In the genomic region with DNA sequence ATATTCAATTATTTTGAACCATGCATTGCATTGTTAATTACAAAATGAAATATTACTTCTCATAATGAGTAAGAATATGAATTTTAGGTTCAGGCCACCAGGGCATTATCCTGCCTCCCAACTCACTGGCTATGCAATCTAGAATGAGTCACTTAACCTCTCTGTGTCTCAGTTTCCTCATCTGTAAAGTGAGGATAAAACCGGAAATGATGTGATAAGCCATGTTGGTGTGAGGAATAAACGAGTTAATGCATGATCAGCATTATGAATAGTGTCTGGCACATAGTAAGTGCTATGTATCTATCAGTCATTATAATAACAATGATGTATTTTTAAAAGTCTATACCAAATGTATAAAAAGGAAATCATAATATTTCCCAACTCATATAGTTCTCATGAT, we compare ENCODE assay signal across 29 cellular contexts.
"Had no signal": no experiment of that assay in that cellular context is flagged by ENCODE, and none has a peak within 500 bp of the region (broad histone marks: within the 10 kb centered on the region; RNA-seq: fewer than 3 reads in every experiment).

No MANE protein-coding gene starts in this region.

- H3K4me1 ChIP-seq: breast epithelium, gastrocnemius medialis had no signal

- H3K4me3 Mint-ChIP-seq: activated CD4-positive, alpha-beta memory T cell treated with anti-CD3 and anti-CD28 coated beads for 36 hours; activated CD4-positive, alpha-beta T cell treated with anti-CD3 and anti-CD28 coated beads for 36 hours; activated CD4-positive, alpha-beta T cell treated with anti-CD3 and anti-CD28 coated beads, Interleukin-2, amount 10 ng/mL, durations not matched to agents 24 days and 14 days; activated CD8-positive, alpha-beta memory T cell treated with anti-CD3 and anti-CD28 coated beads, Interleukin-2, amount 10 ng/mL, durations not matched to agents 7 days and 5 days; activated CD8-positive, alpha-beta T cell treated with anti-CD3 and anti-CD28 coated beads, Interleukin-2, amount 10 ng/mL, durations not matched to agents 7 days and 5 days; activated naive CD4-positive, alpha-beta T cell treated with anti-CD3 and anti-CD28 coated beads, Interleukin-2, amount 10 ng/mL, durations not matched to agents 7 days and 5 days; activated naive CD8-positive, alpha-beta T cell treated with anti-CD3 and anti-CD28 coated beads, Interleukin-2, amount 10 ng/mL, durations not matched to agents 7 days and 5 days; activated T-cell treated with anti-CD3 and anti-CD28 coated beads, Interleukin-2, amount 50 U/mL, for 24 hours; activated T-cell treated with anti-CD3 and anti-CD28 coated beads, Interleukin-2, amount 50 U/mL, for 72 hours; brain had no signal

- H3K27me3 Mint-ChIP-seq: activated CD4-positive, alpha-beta memory T cell treated with anti-CD3 and anti-CD28 coated beads for 36 hours; activated CD4-positive, alpha-beta T cell treated with anti-CD3 and anti-CD28 coated beads for 36 hours; activated CD4-positive, alpha-beta T cell treated with anti-CD3 and anti-CD28 coated beads, Interleukin-2, amount 10 ng/mL, durations not matched to agents 24 days and 14 days; activated CD8-positive, alpha-beta memory T cell treated with anti-CD3 and anti-CD28 coated beads, Interleukin-2, amount 10 ng/mL, durations not matched to agents 7 days and 5 days; activated naive CD4-positive, alpha-beta T cell treated with anti-CD3 and anti-CD28 coated beads, Interleukin-2, amount 10 ng/mL, durations not matched to agents 7 days and 5 days; activated naive CD8-positive, alpha-beta T cell treated with anti-CD3 and anti-CD28 coated beads, Interleukin-2, amount 10 ng/mL, durations not matched to agents 7 days and 5 days; activated T-cell treated with anti-CD3 and anti-CD28 coated beads, Interleukin-2, amount 50 U/mL, for 24 hours; brain had no signal

- DNase-seq: activated CD4-positive, alpha-beta memory T cell treated with anti-CD3 and anti-CD28 coated beads for 36 hours; activated CD4-positive, alpha-beta T cell treated with anti-CD3 and anti-CD28 coated beads for 36 hours; activated CD4-positive, alpha-beta T cell treated with anti-CD3 and anti-CD28 coated beads, Interleukin-2, amount 10 ng/mL, durations not matched to agents 24 days and 14 days; activated CD4-positive, CD25-positive, alpha-beta regulatory T cell; activated CD4-positive, CD25-positive, alpha-beta regulatory T cell treated with anti-CD3 and anti-CD28 coated beads, Interleukin-2, amount 50 U/mL, for 72 hours; activated CD8-positive, alpha-beta memory T cell treated with anti-CD3 and anti-CD28 coated beads, Interleukin-2, amount 10 ng/mL, durations not matched to agents 7 days and 5 days; activated CD8-positive, alpha-beta memory T cell treated with anti-CD3 and anti-CD28 coated beads, Interleukin-2, amount 50 U/mL, for 4 hours; activated CD8-positive, alpha-beta T cell treated with anti-CD3 and anti-CD28 coated beads, Interleukin-2, amount 10 ng/mL, durations not matched to agents 7 days and 5 days; activated gamma-delta T cell; activated naive CD4-positive, alpha-beta T cell; activated naive CD4-positive, alpha-beta T cell treated with anti-CD3 and anti-CD28 coated beads, Interleukin-2, amount 10 ng/mL, durations not matched to agents 7 days and 5 days; activated naive CD8-positive, alpha-beta T cell treated with anti-CD3 and anti-CD28 coated beads, Interleukin-2, amount 10 ng/mL, durations not matched to agents 7 days and 5 days; activated T-cell treated with anti-CD3 and anti-CD28 coated beads for 4 hours; activated T-cell treated with anti-CD3 and anti-CD28 coated beads, Interleukin-2, amount 50 U/mL, for 24 hours; activated T-cell treated with anti-CD3 and anti-CD28 coated beads, Interleukin-2, amount 50 U/mL, for 72 hours; cortex of kidney; effector CD8-positive, alpha-beta T cell; erythroblast; foreskin keratinocyte; gastrocnemius medialis; glutamatergic neuron; heart left ventricle; T-helper 2 cell had no signal

- FAIRE-seq: endometrium had no signal

- ATAC-seq: activated CD4-positive, alpha-beta T cell treated with anti-CD3 and anti-CD28 coated beads for 36 hours; activated CD8-positive, alpha-beta memory T cell treated with anti-CD3 and anti-CD28 coated beads, Interleukin-2, amount 10 ng/mL, durations not matched to agents 7 days and 5 days; activated CD8-positive, alpha-beta T cell treated with anti-CD3 and anti-CD28 coated beads, Interleukin-2, amount 10 ng/mL, durations not matched to agents 7 days and 5 days; activated naive CD4-positive, alpha-beta T cell treated with anti-CD3 and anti-CD28 coated beads, Interleukin-2, amount 50 U/mL, for 72 hours; activated T-cell treated with anti-CD3 and anti-CD28 coated beads, Interleukin-2, amount 50 U/mL, for 72 hours; foreskin keratinocyte; gastrocnemius medialis; heart left ventricle had no signal

- H3K27me3 ChIP-seq: ascending aorta, breast epithelium, esophagus muscularis mucosa, foreskin keratinocyte, gastrocnemius medialis, heart left ventricle had no signal

- H3K36me3 ChIP-seq: ascending aorta, breast epithelium, esophagus muscularis mucosa, gastrocnemius medialis, heart left ventricle had no signal

- H3K4me3 ChIP-seq: ascending aorta, breast epithelium, esophagus muscularis mucosa, gastrocnemius medialis, heart left ventricle had no signal

- H3K36me3 Mint-ChIP-seq: activated CD4-positive, alpha-beta memory T cell treated with anti-CD3 and anti-CD28 coated beads for 36 hours; activated CD8-positive, alpha-beta memory T cell treated with anti-CD3 and anti-CD28 coated beads, Interleukin-2, amount 10 ng/mL, durations not matched to agents 7 days and 5 days; activated naive CD4-positive, alpha-beta T cell treated with anti-CD3 and anti-CD28 coated beads, Interleukin-2, amount 10 ng/mL, durations not matched to agents 7 days and 5 days; activated naive CD4-positive, alpha-beta T cell treated with anti-CD3 and anti-CD28 coated beads, Interleukin-2, amount 50 U/mL, for 72 hours; activated naive CD8-positive, alpha-beta T cell treated with anti-CD3 and anti-CD28 coated beads, Interleukin-2, amount 10 ng/mL, durations not matched to agents 7 days and 5 days; brain had no signal

- H3K4me1 Mint-ChIP-seq: activated CD4-positive, alpha-beta T cell treated with anti-CD3 and anti-CD28 coated beads for 36 hours; activated CD4-positive, alpha-beta T cell treated with anti-CD3 and anti-CD28 coated beads, Interleukin-2, amount 10 ng/mL, durations not matched to agents 24 days and 14 days; activated CD8-positive, alpha-beta memory T cell treated with anti-CD3 and anti-CD28 coated beads, Interleukin-2, amount 10 ng/mL, durations not matched to agents 7 days and 5 days; activated naive CD4-positive, alpha-beta T cell treated with anti-CD3 and anti-CD28 coated beads, Interleukin-2, amount 10 ng/mL, durations not matched to agents 7 days and 5 days; activated naive CD8-positive, alpha-beta T cell treated with anti-CD3 and anti-CD28 coated beads, Interleukin-2, amount 10 ng/mL, durations not matched to agents 7 days and 5 days had no signal

- H3K27ac Mint-ChIP-seq: activated CD4-positive, alpha-beta memory T cell treated with anti-CD3 and anti-CD28 coated beads for 36 hours; activated CD4-positive, alpha-beta T cell treated with anti-CD3 and anti-CD28 coated beads for 36 hours; activated CD4-positive, alpha-beta T cell treated with anti-CD3 and anti-CD28 coated beads, Interleukin-2, amount 10 ng/mL, durations not matched to agents 24 days and 14 days; activated CD8-positive, alpha-beta memory T cell treated with anti-CD3 and anti-CD28 coated beads, Interleukin-2, amount 10 ng/mL, durations not matched to agents 7 days and 5 days; activated CD8-positive, alpha-beta T cell treated with anti-CD3 and anti-CD28 coated beads, Interleukin-2, amount 10 ng/mL, durations not matched to agents 7 days and 5 days; activated naive CD4-positive, alpha-beta T cell treated with anti-CD3 and anti-CD28 coated beads, Interleukin-2, amount 10 ng/mL, durations not matched to agents 7 days and 5 days; activated naive CD4-positive, alpha-beta T cell treated with anti-CD3 and anti-CD28 coated beads, Interleukin-2, amount 50 U/mL, for 72 hours; activated naive CD8-positive, alpha-beta T cell treated with anti-CD3 and anti-CD28 coated beads, Interleukin-2, amount 10 ng/mL, durations not matched to agents 7 days and 5 days; activated T-cell treated with anti-CD3 and anti-CD28 coated beads, Interleukin-2, amount 50 U/mL, for 24 hours; activated T-cell treated with anti-CD3 and anti-CD28 coated beads, Interleukin-2, amount 50 U/mL, for 72 hours; brain had no signal

- H3K9me3 Mint-ChIP-seq: activated CD4-positive, alpha-beta memory T cell treated with anti-CD3 and anti-CD28 coated beads for 36 hours; activated CD4-positive, alpha-beta T cell treated with anti-CD3 and anti-CD28 coated beads, Interleukin-2, amount 10 ng/mL, durations not matched to agents 24 days and 14 days; activated naive CD4-positive, alpha-beta T cell treated with anti-CD3 and anti-CD28 coated beads, Interleukin-2, amount 10 ng/mL, durations not matched to agents 7 days and 5 days; activated naive CD4-positive, alpha-beta T cell treated with anti-CD3 and anti-CD28 coated beads, Interleukin-2, amount 50 U/mL, for 72 hours; activated naive CD8-positive, alpha-beta T cell treated with anti-CD3 and anti-CD28 coated beads, Interleukin-2, amount 10 ng/mL, durations not matched to agents 7 days and 5 days; activated T-cell treated with anti-CD3 and anti-CD28 coated beads, Interleukin-2, amount 50 U/mL, for 24 hours had no signal

- H3K27ac ChIP-seq: ascending aorta, breast epithelium, esophagus muscularis mucosa, foreskin keratinocyte, gastrocnemius medialis, heart left ventricle had no signal

- H3K9me3 ChIP-seq: ascending aorta, breast epithelium, esophagus muscularis mucosa, gastrocnemius medialis, heart left ventricle had no signal
